ENCODE assay signal across 1 cellular context in the genomic region with DNA sequence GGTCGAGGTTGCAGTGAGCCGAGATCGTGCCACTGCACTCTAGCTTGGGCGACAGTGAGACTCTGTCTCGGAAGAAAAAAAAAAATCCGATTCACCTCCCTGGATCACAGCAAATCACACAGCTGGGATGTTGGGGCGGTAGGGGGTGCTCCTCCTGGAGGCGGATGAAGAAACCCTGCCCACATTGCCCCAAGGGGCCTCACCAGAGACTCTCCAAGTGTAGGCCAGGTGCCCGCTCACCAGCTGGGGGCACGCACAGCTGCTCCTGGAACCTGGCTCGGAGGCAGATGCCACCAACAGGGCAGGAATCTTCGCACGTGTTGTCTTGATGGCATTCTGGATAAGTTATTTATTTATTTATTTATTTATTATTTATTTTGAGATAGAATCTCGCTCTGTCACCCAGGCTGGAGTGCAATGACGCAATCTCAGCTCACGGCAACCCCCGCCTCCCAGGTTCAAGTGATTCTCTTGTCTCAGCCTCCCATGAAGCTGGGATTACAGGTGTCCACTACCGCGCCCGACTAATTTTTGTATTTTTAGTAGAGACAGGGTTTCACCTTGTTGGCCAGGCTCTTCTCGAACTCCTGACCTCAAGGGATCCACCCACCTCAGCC.
TF ChIP-seq lines count a peak whose summit lies in the region.

No MANE protein-coding gene starts in this region.

TF ChIP-seq in HCT116, 20 proteins besides CTCF, POLR2A, EP300 and RAD21 (continued from another document):
- no peak for TF ChIP-seq POLR2AphosphoS5 (IDR thresholded peaks at IDR 0.05; ENCODE audit: low read depth, low read length)
- no peak for TF ChIP-seq EZH2 (IDR thresholded peaks at IDR 0.05)
TF ChIP-seq in HCT116: peak in this region for 0.
